In the genomic region with DNA sequence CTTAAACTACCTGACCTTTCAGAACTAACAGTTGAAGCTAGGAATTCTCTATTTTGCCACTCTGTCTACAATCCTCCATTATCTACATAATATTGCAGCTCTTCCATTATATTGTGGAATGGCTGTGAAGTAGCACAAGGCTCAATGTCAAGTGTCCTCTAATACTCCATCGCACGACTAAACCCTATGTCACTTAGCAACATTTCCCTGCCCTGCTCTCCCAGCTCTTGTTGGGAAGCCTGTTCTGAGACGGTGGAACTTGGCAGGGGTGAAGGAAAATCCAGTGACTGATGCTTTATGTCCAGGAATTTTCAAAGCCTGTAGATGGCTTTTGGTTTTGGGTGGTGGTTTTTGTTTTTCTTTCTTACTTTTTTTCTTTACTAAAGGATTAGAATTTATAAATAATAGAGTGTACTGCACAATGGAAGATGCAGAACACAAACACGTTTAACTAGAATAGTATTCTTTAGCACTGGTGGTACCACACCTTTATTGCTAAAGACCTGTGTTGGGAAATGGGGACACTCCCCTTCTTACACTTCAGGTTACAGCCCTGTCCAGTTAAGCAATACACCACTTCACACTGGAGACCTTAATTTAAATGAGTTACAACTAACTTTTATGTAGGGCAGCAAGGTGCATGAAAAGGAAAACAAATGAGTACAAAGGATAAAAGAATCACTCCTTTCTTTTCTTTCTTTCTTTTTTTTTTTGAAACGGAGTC, we compare ENCODE assay signal across 12 cellular contexts.
"Had no signal": no experiment of that assay in that cellular context is flagged by ENCODE, and none has a peak within 500 bp of the region (broad histone marks: within the 10 kb centered on the region; RNA-seq: fewer than 3 reads in every experiment).

No MANE protein-coding gene starts in this region.

- H3K27me3 ChIP-seq: adrenal gland, hepatocyte, thyroid gland had no signal

- ATAC-seq: activated CD8-positive, alpha-beta T cell treated with anti-CD3 and anti-CD28 coated beads for 36 hours had no signal

- H3K27ac ChIP-seq: adrenal gland, hepatocyte, thyroid gland had no signal

- DNase-seq: activated CD4-positive, alpha-beta T cell treated with anti-CD3 and anti-CD28 coated beads for 4 hours; activated CD8-positive, alpha-beta memory T cell treated with anti-CD3 and anti-CD28 coated beads, Interleukin-2, amount 50 U/mL, for 4 hours; activated CD8-positive, alpha-beta T cell treated with anti-CD3 and anti-CD28 coated beads for 36 hours; activated naive CD4-positive, alpha-beta T cell treated with anti-CD3 and anti-CD28 coated beads, Interleukin-2, amount 50 U/mL, for 16 hours; cortex of kidney; effector CD8-positive, alpha-beta T cell; kidney glomerular epithelial cell; nephron progenitor cell; SK-N-SH; thyroid gland had no signal

- H3K4me3 ChIP-seq: adrenal gland, hepatocyte, thyroid gland had no signal

- H3K4me1 ChIP-seq: adrenal gland, thyroid gland had no signal

- H3K36me3 ChIP-seq: adrenal gland, thyroid gland had no signal

- H3K9me3 ChIP-seq: adrenal gland, SK-N-SH, thyroid gland had no signal
